In the genomic region with DNA sequence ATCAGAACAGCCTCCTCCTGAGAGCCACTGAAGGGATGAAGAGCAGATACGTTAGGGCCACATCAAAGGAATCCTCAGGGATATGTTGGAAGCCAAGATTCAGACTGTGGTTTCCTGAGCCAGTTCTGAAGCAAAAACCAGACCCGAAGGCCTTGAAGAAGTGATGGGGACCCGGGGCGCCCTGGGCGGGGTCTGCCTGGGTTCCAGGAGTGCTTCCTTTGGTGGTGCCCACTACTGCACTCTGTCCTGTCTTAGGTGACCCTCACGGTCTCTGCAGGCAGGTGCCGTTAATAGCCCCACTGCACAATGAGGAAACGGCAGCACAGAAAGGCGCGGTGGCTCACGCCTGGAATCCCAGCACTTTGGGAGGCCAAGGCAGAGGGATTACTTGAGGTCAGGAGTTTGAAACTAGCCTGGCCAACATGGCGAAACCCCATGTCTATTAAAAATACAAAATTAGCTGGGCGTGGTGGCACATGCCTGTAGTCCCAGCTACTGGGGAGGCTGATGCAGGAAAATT, we compare ENCODE assay signal across 10 cellular contexts. TPM values are rescaled to one million over a fixed set of nuclear protein-coding genes. Genes with fewer than 3 reads are reported as not detected.
A peak's percentile ranks its signal among the peaks of the same experiment; 100 is the strongest.
DNase-seq lines count a peak whose midpoint lies in the region; ATAC-seq, FAIRE-seq and TF ChIP-seq lines count a peak whose summit lies in the region.
"Had no signal": no experiment of that assay in that cellular context is flagged by ENCODE, and none has a peak within 500 bp of the region (broad histone marks: within the 10 kb centered on the region; RNA-seq: fewer than 3 reads in every experiment).

No MANE protein-coding gene starts in this region.

- peaks cover 48% of the 10 kb centered on the region for H3K36me3 ChIP-seq in left ventricle myocardium inferior
- no peaks in the 10 kb centered on the region for H3K36me3 ChIP-seq in urinary bladder (ENCODE audit: insufficient read depth)

- no peak for TF ChIP-seq POLR2A in GM12891 (IDR thresholded peaks at IDR 0.05; ENCODE audit: low read depth, low read length)

- no peak overlapping the region for H3K4me3 ChIP-seq in left ventricle myocardium inferior
- no peak overlapping the region for H3K4me3 ChIP-seq in right cardiac atrium (ENCODE audit: low read length)
- no peak overlapping the region for H3K4me3 ChIP-seq in urinary bladder (ENCODE audit: low read depth, low read length)

- H3K27me3 ChIP-seq in left ventricle myocardium inferior (ENCODE audit: low read depth) (no peaks in the 10 kb centered on the region), right cardiac atrium (ENCODE audit: control insufficient read depth, insufficient read depth) (no peaks in the 10 kb centered on the region)

- TF ChIP-seq CTCF in left ventricle myocardium inferior (IDR thresholded peaks at IDR 0.05; ENCODE audit: borderline replicate concordance) = no peak

- DNase-seq in left ventricle myocardium inferior (no peak), right cardiac atrium (no peak), amniotic epithelial cell (ENCODE audit: low read depth) (peak; percentile 19), naive B cell (no peak), GM12891 (ENCODE audit: insufficient read length, low spot score) (no peak)
- DNase-seq: Karpas-422, NCI-H748 treated with DMSO at 0.1 percent for 48 hours had no signal

- H3K9me3 Mint-ChIP-seq in naive B cell = no peaks in the 10 kb centered on the region

- H3K27ac ChIP-seq in left ventricle myocardium inferior (replicated peaks) (peak overlapping the region; percentile 64), right cardiac atrium (ENCODE audit: low read length) (no peak overlapping the region), urinary bladder (ENCODE audit: low read depth) (peak overlapping the region; percentile 68)

- WGBS in right cardiac atrium = 70% methylated on average over 13 of the region's 13 CpGs
- WGBS in urinary bladder = 59% methylated on average over 13 of the region's 13 CpGs

- peak overlapping the region in 5 of 6 donors; percentile 57 to 82 (median 79) for H3K27ac Mint-ChIP-seq in naive B cell

- no peaks in the 10 kb centered on the region for H3K36me3 Mint-ChIP-seq in naive B cell

- no peaks in the 10 kb centered on the region for H3K9me3 ChIP-seq in left ventricle myocardium inferior (replicated peaks)
- no peaks in the 10 kb centered on the region for H3K9me3 ChIP-seq in right cardiac atrium (ENCODE audit: control insufficient read depth, low read length)

- intact Hi-C loops in left ventricle myocardium inferior (cut with micrococcal nuclease) = no loop called here
- intact Hi-C loops in right cardiac atrium (cut with DNase I) = loop anchor here in 2 of 4 donors (2.0 to 10.0 kb wide), 2 partner anchors 58 to 168 kb away; partner anchors contain the start of gene NOL12 (in 1 of the 2)

- FAIRE-seq in GM12891 (lab: Jason Lieb, UNC) = no peak

- no peaks in the 10 kb centered on the region for H3K27me3 Mint-ChIP-seq in naive B cell

- ATAC-seq in right cardiac atrium (no peak), naive B cell (ENCODE audit: low read depth in 2 of 2) (no peak), GM18861 (IDR thresholded peaks at IDR 0.05; ENCODE audit: unreplicated experiment) (no peak), GM18870 (IDR thresholded peaks at IDR 0.05; ENCODE audit: unreplicated experiment) (no peak)

- H3K4me3 Mint-ChIP-seq in naive B cell = peak overlapping the region in 5 of 8 donors; percentile 62 to 82 (median 68)

- H3K4me1 ChIP-seq in left ventricle myocardium inferior (peaks cover 46% of the 10 kb centered on the region), right cardiac atrium (ENCODE audit: control insufficient read depth, insufficient read depth, low read length) (no peaks in the 10 kb centered on the region), urinary bladder (ENCODE audit: insufficient read depth) (no peaks in the 10 kb centered on the region)

- H3K4me1 Mint-ChIP-seq in naive B cell = peaks cover 29 to 55% (median 46%) of the 10 kb centered on the region in 3 donors

TF ChIP-seq in GM12891, 5 proteins besides CTCF, POLR2A, EP300 and RAD21:
- no peak for TF ChIP-seq SPI1 (IDR thresholded peaks at IDR 0.05; ENCODE audit: low read depth, low read length)
- no peak for TF ChIP-seq POLR2AphosphoS5 (IDR thresholded peaks at IDR 0.05; ENCODE audit: low read depth, low read length)
- TF ChIP-seq TAF1 (IDR thresholded peaks at IDR 0.05; ENCODE audit: low read depth, low read length) = no peak

RNA-seq across cellular contexts. Expression of gene SH3BP1, which starts 12.9 kb away (rescaled TPM):
- total RNA-seq in left ventricle myocardium inferior (2.5 TPM), right cardiac atrium (1 to 10 TPM; 1.9 to 4.8 (median 3.1) TPM), urinary bladder (10.9 TPM)
- polyA plus RNA-seq in right cardiac atrium (1.4 TPM), naive B cell (ENCODE audit: low read depth in 6 of 6) (1 to 10 TPM; 2.7 to 8.0 (median 3.2) TPM), urinary bladder (11.3 TPM)
- 58.1 TPM for polyA plus RNA-seq in GM12891 (2012; ENCODE audit: low read depth, missing spikeins)

RNA-seq across cellular contexts. Expression of gene GGA1, which starts 18.0 kb away (rescaled TPM):
- total RNA-seq in left ventricle myocardium inferior (27.5 TPM), right cardiac atrium (10 to 100 TPM; 23.3 to 29.0 (median 26.0) TPM), urinary bladder (29.3 TPM)
- polyA plus RNA-seq in right cardiac atrium (27.2 TPM), naive B cell (ENCODE audit: low read depth in 6 of 6) (10 to 100 TPM; 15.5 to 28.9 (median 24.2) TPM), urinary bladder (45.4 TPM)
- polyA plus RNA-seq in GM12891 (2012; ENCODE audit: low read depth, missing spikeins) = 44.9 TPM

RNA-seq across cellular contexts. Expression of gene PDXP, which starts 31.9 kb away (rescaled TPM):
- total RNA-seq in left ventricle myocardium inferior (23.9 TPM), right cardiac atrium (10 to 100 TPM; 18.6 to 21.7 (median 20.4) TPM), urinary bladder (3.2 TPM)
- polyA plus RNA-seq in right cardiac atrium (21.0 TPM), naive B cell (ENCODE audit: low read depth in 6 of 6) (10 to 100 TPM in 1 of 6 donors, 1 to 10 TPM in 5; 4.0 to 14.3 (median 7.6) TPM), urinary bladder (15.1 TPM)
- 28.3 TPM for polyA plus RNA-seq in GM12891 (2012; ENCODE audit: low read depth, missing spikeins)

RNA-seq across cellular contexts. Expression of gene LGALS2, which starts 46.7 kb away (rescaled TPM):
- total RNA-seq in left ventricle myocardium inferior (not detected), right cardiac atrium (under 1 TPM in 1 of 4 donors, not detected in 3; 0.44 TPM), urinary bladder (not detected)
- polyA plus RNA-seq in right cardiac atrium (not detected), naive B cell (ENCODE audit: low read depth in 6 of 6) (1 to 10 TPM in 1 of 6 donors, under 1 TPM in 3, not detected in 2; 0.60 to 2.6 (median 0.66) TPM), urinary bladder (0.37 TPM)
- 1.1 TPM for polyA plus RNA-seq in GM12891 (2012; ENCODE audit: low read depth, missing spikeins)

RNA-seq across cellular contexts. Expression of gene LGALS1, which starts 48.8 kb away (rescaled TPM):
- total RNA-seq in left ventricle myocardium inferior = 843 TPM
- 100 to 1,000 TPM; 438 to 693 (median 551) TPM for total RNA-seq in right cardiac atrium
- 1,338 TPM for polyA plus RNA-seq in right cardiac atrium
- 10 to 100 TPM in 4 of 6 donors, 1 to 10 TPM in 2; 4.1 to 35.3 (median 12.8) TPM for polyA plus RNA-seq in naive B cell (ENCODE audit: low read depth in 6 of 6)
- total RNA-seq in urinary bladder = 1,499 TPM
- polyA plus RNA-seq in urinary bladder = 1,781 TPM
- polyA plus RNA-seq in GM12891 (2012; ENCODE audit: low read depth, missing spikeins) = 590 TPM
